ENCODE assay signal across 8 cellular contexts in genomic region chr4:40316333-40316781, GRCh38. TPM values are rescaled to one million over a fixed set of nuclear protein-coding genes. Genes with fewer than 3 reads are reported as not detected.
A peak's percentile ranks its signal among the peaks of the same experiment; 100 is the strongest.
DNase-seq lines count a peak whose midpoint lies in the region; ATAC-seq, FAIRE-seq and TF ChIP-seq lines count a peak whose summit lies in the region.

No MANE protein-coding gene starts in this region.

- FAIRE-seq in GM12891 (lab: Jason Lieb, UNC) = no peak

- ATAC-seq in HG03565 (IDR thresholded peaks at IDR 0.05; ENCODE audit: unreplicated experiment) = peak; percentile 22
- no peak for ATAC-seq in GM21717 (IDR thresholded peaks at IDR 0.05; ENCODE audit: unreplicated experiment)

- TF ChIP-seq CTCF in kidney epithelial cell (IDR thresholded peaks at IDR 0.05; ENCODE audit: insufficient read depth, low read length, poor library complexity, severe bottlenecking) = no peak

- H3K4me3 ChIP-seq in kidney epithelial cell (ENCODE audit: low read depth, low read length) = no peak overlapping the region

- H3K27me3 ChIP-seq in kidney epithelial cell (ENCODE audit: control insufficient read depth, insufficient read depth, low read length) = no peaks in the 10 kb centered on the region

- DNase-seq in GM12891 (ENCODE audit: insufficient read length, low spot score) = no peak
- peak; percentile 19 for DNase-seq in activated naive CD8-positive, alpha-beta T cell treated with anti-CD3 and anti-CD28 coated beads, Interleukin-2, amount 50 U/mL, for 16 hours (ENCODE audit: low read depth, low spot score)
- peak; percentile 78 for DNase-seq in kidney epithelial cell (ENCODE audit: low read depth)
- no peak for DNase-seq in DMS114 treated with DMSO at 0.1 percent for 48 hours (lab: John Stamatoyannopoulos, UW; ENCODE audit: unreplicated experiment)
- no peak for DNase-seq in SW 1271 (lab: John Stamatoyannopoulos, UW)

- no peak for TF ChIP-seq POLR2A in GM12891 (IDR thresholded peaks at IDR 0.05; ENCODE audit: low read depth, low read length)

- no peaks in the 10 kb centered on the region for H3K36me3 ChIP-seq in kidney epithelial cell (ENCODE audit: control insufficient read depth, insufficient read depth, low read length)

- H3K27ac ChIP-seq in temporal lobe (ENCODE audit: low read depth, low read length) = peak overlapping the region; percentile 17

TF ChIP-seq in GM12891, 5 proteins besides CTCF, POLR2A, EP300 and RAD21:
- no peak for TF ChIP-seq PAX5 (IDR thresholded peaks at IDR 0.05; ENCODE audit: insufficient read depth, low read length, severe bottlenecking)
- 0 out of 2 replicates have a peak, but pooled peaks have one; percentile 57 for TF ChIP-seq POU2F2 (IDR thresholded peaks at IDR 0.05; ENCODE audit: low read depth, low read length)
- no peak for TF ChIP-seq POLR2AphosphoS5 (IDR thresholded peaks at IDR 0.05; ENCODE audit: low read depth, low read length)
- TF ChIP-seq SPI1 (IDR thresholded peaks at IDR 0.05; ENCODE audit: low read depth, low read length) = no peak

RNA-seq across cellular contexts. Expression of gene CHRNA9, which starts 18.8 kb away (rescaled TPM):
- polyA plus RNA-seq in GM12891 (2012; ENCODE audit: low read depth, missing spikeins) = 0.04 TPM
- total RNA-seq in kidney epithelial cell = 0.07 TPM in 1 of 2 replicates, not detected in the other
- total RNA-seq in temporal lobe = not detected

Comparison
In these comparisons a context has a peak if more than half of its experiments do, and no peak if none do; other contexts are left out.
1. DNase-seq: peak in activated naive CD8-positive, alpha-beta T cell treated with anti-CD3 and anti-CD28 coated beads, Interleukin-2, amount 50 U/mL, for 16 hours (single experiment) and kidney epithelial cell (single experiment); none in GM12891 (single experiment), DMS114 treated with DMSO at 0.1 percent for 48 hours (single experiment) and SW 1271 (0 of 2).